ENCODE assay signal across 11 cellular contexts in genomic region chr14:64654931-64655330, GRCh38. TPM values are rescaled to one million over a fixed set of nuclear protein-coding genes. Genes with fewer than 3 reads are reported as not detected.
A peak's percentile ranks its signal among the peaks of the same experiment; 100 is the strongest.
DNase-seq lines count a peak whose midpoint lies in the region; ATAC-seq and TF ChIP-seq lines count a peak whose summit lies in the region.
"Had no signal": no experiment of that assay in that cellular context is flagged by ENCODE, and none has a peak within 500 bp of the region (broad histone marks: within the 10 kb centered on the region; RNA-seq: fewer than 3 reads in every experiment).

No MANE protein-coding gene starts in this region.

- no peaks in the 10 kb centered on the region for H3K27me3 Mint-ChIP-seq in endodermal cell (ENCODE audit: insufficient read depth)
- H3K27me3 Mint-ChIP-seq in naive thymus-derived CD4-positive, alpha-beta T cell: peaks cover 0 to 33% (median 14%) of the 10 kb centered on the region in 5 donors
- peaks cover 9% of the 10 kb centered on the region for H3K27me3 Mint-ChIP-seq in CD8-positive, alpha-beta T cell (ENCODE audit: low read depth)

- H3K4me3 Mint-ChIP-seq in endodermal cell: no peak overlapping the region
- H3K4me3 Mint-ChIP-seq in naive thymus-derived CD4-positive, alpha-beta T cell: no peak overlapping the region
- H3K4me3 Mint-ChIP-seq in CD8-positive, alpha-beta T cell: no peak overlapping the region

- H3K36me3 Mint-ChIP-seq in endodermal cell (ENCODE audit: low read depth): no peaks in the 10 kb centered on the region
- no peaks in the 10 kb centered on the region for H3K36me3 Mint-ChIP-seq in naive thymus-derived CD4-positive, alpha-beta T cell
- no peaks in the 10 kb centered on the region for H3K36me3 Mint-ChIP-seq in CD8-positive, alpha-beta T cell

- H3K27ac ChIP-seq in cardiac muscle cell: peak overlapping the region; percentile 51
- H3K27ac ChIP-seq in right atrium auricular region: peak overlapping the region in 1 of 2 donors; percentile 62
- H3K27ac ChIP-seq in endodermal cell (ENCODE audit: low read depth, low read length): peak overlapping the region; percentile 24
- H3K27ac ChIP-seq in naive thymus-derived CD4-positive, alpha-beta T cell (ENCODE audit: low read depth, low read length): no peak overlapping the region
- peak overlapping the region; percentile 50 to 52 for H3K27ac ChIP-seq in aorta (ENCODE audit: low read depth in 1 of 2, low read length in 2 of 2)
- no peak overlapping the region for H3K27ac ChIP-seq in CD8-positive, alpha-beta T cell (ENCODE audit: low read depth, low read length)
- H3K27ac ChIP-seq: suprapubic skin had no signal

- DNase-seq in cardiac muscle cell (ENCODE audit: low read depth in 1 of 2, low spot score in 1 of 2) (no peak), right atrium auricular region (ENCODE audit: low spot score) (no peak), endodermal cell (no peak), aorta (no peak), HuH-7 (ENCODE audit: low spot score) (no peak), C1 segment of cervical spinal cord (lab: John Stamatoyannopoulos, UW) (no peak)
- no peak for DNase-seq in naive thymus-derived CD4-positive, alpha-beta T cell
- DNase-seq in CD8-positive, alpha-beta T cell: no peak
- DNase-seq: NCI-H187, nucleus accumbens had no signal

- no peak overlapping the region for H3K9ac ChIP-seq in endodermal cell (ENCODE audit: extremely low read depth, low read length, poor library complexity, severe bottlenecking)

- CTCF ChIA-PET in naive thymus-derived CD4-positive, alpha-beta T cell (lab: Charles Lee): interaction anchor here (1.3 kb wide), 1 partner anchor 18 kb away, joined by 3 read pairs; no protein-coding TSS in a partner anchor
- CTCF ChIA-PET in CD8-positive, alpha-beta T cell (lab: Charles Lee): interaction anchor here (0.9 to 1.6 kb wide), 2 partner anchors 18 to 139 kb away, joined by 4 to 6 read pairs; no protein-coding TSS in a partner anchor

- intact Hi-C loops in naive thymus-derived CD4-positive, alpha-beta T cell (cut with micrococcal nuclease): no loop called here
- intact Hi-C loops in aorta (cut with DNase I): no loop called here
- intact Hi-C loops in CD8-positive, alpha-beta T cell (cut with DNase I, micrococcal nuclease): no loop called here

- H3K4me1 ChIP-seq in cardiac muscle cell (ENCODE audit: low read depth) (peaks cover 4% of the 10 kb centered on the region), right atrium auricular region (peaks cover 0 to 17% of the 10 kb centered on the region in 2 donors), endodermal cell (ENCODE audit: control insufficient read depth, insufficient read depth, low read length) (no peaks in the 10 kb centered on the region), aorta (ENCODE audit: control insufficient read depth in 1 of 2, insufficient read depth in 2 of 2, low read length in 2 of 2) (peaks cover 0 to 3% of the 10 kb centered on the region in 2 donors)
- H3K4me1 ChIP-seq in naive thymus-derived CD4-positive, alpha-beta T cell (ENCODE audit: control insufficient read depth in 2 of 2, insufficient read depth in 2 of 2, low read length in 2 of 2): no peaks in the 10 kb centered on the region
- H3K4me1 ChIP-seq in CD8-positive, alpha-beta T cell (ENCODE audit: insufficient read depth, low read length): no peaks in the 10 kb centered on the region

- no peak overlapping the region for H3K4me3 ChIP-seq in cardiac muscle cell
- H3K4me3 ChIP-seq in right atrium auricular region: no peak overlapping the region
- H3K4me3 ChIP-seq in endodermal cell (ENCODE audit: low read length): no peak overlapping the region
- H3K4me3 ChIP-seq in naive thymus-derived CD4-positive, alpha-beta T cell (ENCODE audit: low read length): no peak overlapping the region
- no peak overlapping the region for H3K4me3 ChIP-seq in aorta (ENCODE audit: low read length in 2 of 2)
- H3K4me3 ChIP-seq in CD8-positive, alpha-beta T cell (ENCODE audit: low read depth, low read length): no peak overlapping the region
- H3K4me3 ChIP-seq: suprapubic skin had no signal

- POLR2A ChIA-PET in naive thymus-derived CD4-positive, alpha-beta T cell (lab: Charles Lee): no interaction called here
- POLR2A ChIA-PET in CD8-positive, alpha-beta T cell (lab: Charles Lee): no interaction called here

- H3K27ac Mint-ChIP-seq in endodermal cell: no peak overlapping the region
- no peak overlapping the region for H3K27ac Mint-ChIP-seq in naive thymus-derived CD4-positive, alpha-beta T cell
- H3K27ac Mint-ChIP-seq in CD8-positive, alpha-beta T cell: no peak overlapping the region

- H3K9me3 ChIP-seq in cardiac muscle cell (ENCODE audit: low read depth) (no peaks in the 10 kb centered on the region), right atrium auricular region (no peaks in the 10 kb centered on the region), endodermal cell (ENCODE audit: control insufficient read depth, low read length) (peaks cover 20% of the 10 kb centered on the region), aorta (ENCODE audit: control insufficient read depth, low read length) (no peaks in the 10 kb centered on the region)
- H3K9me3 ChIP-seq in naive thymus-derived CD4-positive, alpha-beta T cell (ENCODE audit: control insufficient read depth in 2 of 3, low read length in 3 of 3): no peaks in the 10 kb centered on the region
- H3K9me3 ChIP-seq in CD8-positive, alpha-beta T cell (ENCODE audit: low read length): no peaks in the 10 kb centered on the region
- H3K9me3 ChIP-seq: suprapubic skin had no signal

- H3K27me3 ChIP-seq in cardiac muscle cell (no peaks in the 10 kb centered on the region), right atrium auricular region (no peaks in the 10 kb centered on the region), endodermal cell (ENCODE audit: control insufficient read depth, insufficient read depth, low read length, poor library complexity, severe bottlenecking) (no peaks in the 10 kb centered on the region), aorta (ENCODE audit: control insufficient read depth in 1 of 2, insufficient read depth in 2 of 2, low read length in 1 of 2) (no peaks in the 10 kb centered on the region)
- H3K27me3 ChIP-seq in naive thymus-derived CD4-positive, alpha-beta T cell (ENCODE audit: control insufficient read depth in 2 of 2, insufficient read depth in 2 of 2, low read length in 2 of 2): no peaks in the 10 kb centered on the region
- H3K27me3 ChIP-seq in CD8-positive, alpha-beta T cell (ENCODE audit: insufficient read depth, low read length): no peaks in the 10 kb centered on the region
- H3K27me3 ChIP-seq: suprapubic skin had no signal

- H3K4me1 Mint-ChIP-seq in endodermal cell: peaks cover 1% of the 10 kb centered on the region
- H3K4me1 Mint-ChIP-seq in naive thymus-derived CD4-positive, alpha-beta T cell: peaks cover 0 to 23% (median 9%) of the 10 kb centered on the region in 7 donors
- H3K4me1 Mint-ChIP-seq in CD8-positive, alpha-beta T cell (ENCODE audit: low read depth): peaks cover 10% of the 10 kb centered on the region

- peaks cover 22% of the 10 kb centered on the region for H3K9me3 Mint-ChIP-seq in endodermal cell
- H3K9me3 Mint-ChIP-seq in naive thymus-derived CD4-positive, alpha-beta T cell: peaks cover 0 to 4% (median 0%) of the 10 kb centered on the region in 11 donors
- no peaks in the 10 kb centered on the region for H3K9me3 Mint-ChIP-seq in CD8-positive, alpha-beta T cell

- WGBS in endodermal cell (ENCODE audit: insufficient coverage in 1 of 2, insufficient read length in 1 of 2), 2 experiments: 91 to 93% methylated on average over 11 to 12 of the region's 12 CpGs
- 55 to 56% methylated on average over 12 of the region's 12 CpGs for WGBS in aorta, 2 donors

- no peaks in the 10 kb centered on the region for H3K36me3 ChIP-seq in cardiac muscle cell
- H3K36me3 ChIP-seq in right atrium auricular region: no peaks in the 10 kb centered on the region
- H3K36me3 ChIP-seq in endodermal cell (ENCODE audit: control insufficient read depth, insufficient read depth, low read length): no peaks in the 10 kb centered on the region
- H3K36me3 ChIP-seq in naive thymus-derived CD4-positive, alpha-beta T cell (ENCODE audit: control insufficient read depth in 2 of 3, insufficient read depth in 3 of 3, low read length in 3 of 3): no peaks in the 10 kb centered on the region
- H3K36me3 ChIP-seq in aorta (ENCODE audit: control insufficient read depth in 1 of 2, insufficient read depth in 2 of 2, low read length in 1 of 2): no peaks in the 10 kb centered on the region
- H3K36me3 ChIP-seq in CD8-positive, alpha-beta T cell (ENCODE audit: insufficient read depth, low read length): no peaks in the 10 kb centered on the region
- H3K36me3 ChIP-seq: suprapubic skin had no signal

- ATAC-seq in naive thymus-derived CD4-positive, alpha-beta T cell: peak; percentile 67
- peak; percentile 42 for ATAC-seq in aorta (ENCODE audit: low FRiP score)
- no peak for ATAC-seq in CD8-positive, alpha-beta T cell

- TF ChIP-seq CTCF in cardiac muscle cell (IDR thresholded peaks at IDR 0.05; ENCODE audit: low read depth, low read length) (no peak), right atrium auricular region (IDR thresholded peaks at IDR 0.05) (no peak), endodermal cell (conservative IDR thresholded peaks at IDR 0.05) (no peak)
- no peak for TF ChIP-seq CTCF in CD8-positive, alpha-beta T cell (IDR thresholded peaks at IDR 0.05)

RNA-seq across cellular contexts. Expression of gene PLEKHG3, which starts 49.3 kb away (rescaled TPM):
- 54.8 and 72.2 TPM in 2 replicates for total RNA-seq in cardiac muscle cell
- 17.7 and 19.2 TPM in 2 replicates for polyA plus RNA-seq in cardiac muscle cell
- total RNA-seq in right atrium auricular region: 10 to 100 TPM; 26.1 to 28.1 TPM
- total RNA-seq in endodermal cell: 10 to 100 TPM; 31.7 to 52.6 TPM
- polyA plus RNA-seq in endodermal cell (2013, experiment 1 of 2): 35.6 TPM
- 30.8 TPM for polyA plus RNA-seq in endodermal cell (2013, experiment 2 of 2)
- 10 to 100 TPM in 2 of 5 experiments, 1 to 10 TPM in 3; 1.2 to 43.6 (median 6.0) TPM for total RNA-seq in naive thymus-derived CD4-positive, alpha-beta T cell
- polyA plus RNA-seq in naive thymus-derived CD4-positive, alpha-beta T cell: under 1 TPM; 0.17 to 0.44 TPM
- 10 to 100 TPM; 46.5 to 82.9 TPM for total RNA-seq in aorta
- polyA plus RNA-seq in aorta: 10 to 100 TPM; 10.9 to 49.8 TPM
- 1 to 10 TPM; 2.5 to 2.7 TPM for total RNA-seq in CD8-positive, alpha-beta T cell

Comparison
In these comparisons a context has a peak if more than half of its experiments do, and no peak if none do; other contexts are left out.
1. H3K27ac ChIP-seq: peak in cardiac muscle cell (single experiment), endodermal cell (single experiment) and aorta (2 of 2); none in naive thymus-derived CD4-positive, alpha-beta T cell (single experiment) and CD8-positive, alpha-beta T cell (single experiment).